Comparison of ENCODE assay signal across 8 cellular contexts in genomic region chr17:17141860-17142552, GRCh38.
DNase-seq lines count a peak whose midpoint lies in the region; ATAC-seq, FAIRE-seq and TF ChIP-seq lines count a peak whose summit lies in the region.

No MANE protein-coding gene starts in this region.

- no peak overlapping the region for H2BK20ac ChIP-seq in H1 (ENCODE audit: low read length)

- POLR2A ChIA-PET in CD8-positive, alpha-beta memory T cell (lab: Charles Lee): no interaction called here
- POLR2A ChIA-PET in activated CD8-positive, alpha-beta T cell treated with anti-CD3 and anti-CD28 coated beads for 36 hours (lab: Charles Lee): interaction anchor here (1.4 kb wide), 1 partner anchor 142 kb away, joined by 3 read pairs; no protein-coding TSS in a partner anchor
- POLR2A ChIA-PET in H1 (lab: Charles Lee; ENCODE audit: partially characterized antibody): interaction anchor here (1.2 to 1.5 kb wide), 2 partner anchors 11 to 37 kb away, joined by 3 to 5 read pairs; no protein-coding TSS in a partner anchor

- H3K27ac Mint-ChIP-seq in CD8-positive, alpha-beta memory T cell: peak overlapping the region in 7 of 8 donors; percentile 13 to 83 (median 74)
- H3K27ac Mint-ChIP-seq in activated CD8-positive, alpha-beta T cell treated with anti-CD3 and anti-CD28 coated beads for 36 hours: peak overlapping the region; percentile 32

- H3K36me3 Mint-ChIP-seq in CD8-positive, alpha-beta memory T cell: peaks cover 4 to 91% (median 13%) of the 10 kb centered on the region in 3 donors
- H3K36me3 Mint-ChIP-seq in activated CD8-positive, alpha-beta T cell treated with anti-CD3 and anti-CD28 coated beads for 36 hours (ENCODE audit: low read depth): peaks cover 10% of the 10 kb centered on the region

- TF ChIP-seq CTCF in activated CD8-positive, alpha-beta T cell treated with anti-CD3 and anti-CD28 coated beads for 36 hours (IDR thresholded peaks at IDR 0.05): peak; percentile 75
- TF ChIP-seq CTCF in H1 (IDR thresholded peaks at IDR 0.05; ENCODE audit: control extremely low read depth in 1 of 3, insufficient read depth in 1 of 3, low read depth in 1 of 3, low read length in 3 of 3) (peak; percentile 80 to 97 (median 95)), transverse colon (IDR thresholded peaks at IDR 0.05) (peak; percentile 58 to 73 (median 63))

- no peaks in the 10 kb centered on the region for H3K9me3 ChIP-seq in CD8-positive, alpha-beta memory T cell (ENCODE audit: low read length)
- H3K9me3 ChIP-seq in Karpas-422 (ENCODE audit: low read length): no peaks in the 10 kb centered on the region
- H3K9me3 ChIP-seq in H1 (ENCODE audit: insufficient read depth in 2 of 2, low read depth in 1 of 2, low read length in 1 of 2): no peaks in the 10 kb centered on the region
- no peaks in the 10 kb centered on the region for H3K9me3 ChIP-seq in transverse colon

- no peak overlapping the region for H3K56ac ChIP-seq in H1 (replicated peaks; ENCODE audit: insufficient read length, low read depth, low read length)

- no peaks in the 10 kb centered on the region for H3K23me2 ChIP-seq in H1 (ENCODE audit: low read depth, low read length)

- H3K18ac ChIP-seq in H1 (ENCODE audit: extremely low read depth, low read length): no peak overlapping the region

- H2BK120ac ChIP-seq in H1 (replicated peaks; ENCODE audit: low read depth, low read length): no peak overlapping the region

- intact Hi-C loops in activated CD8-positive, alpha-beta T cell treated with anti-CD3 and anti-CD28 coated beads for 36 hours (cut with micrococcal nuclease): no loop called here
- intact Hi-C loops in transverse colon (cut with DNase I; ENCODE audit: low total_unique reads): loop anchor here (10.0 kb wide), 1 partner anchor 93 kb away; the partner anchor contains the start of gene FLCN

- no peak overlapping the region for H3K14ac ChIP-seq in H1 (ENCODE audit: insufficient read length)

- H2AK5ac ChIP-seq in H1 (ENCODE audit: low read depth, low read length): no peak overlapping the region

- CTCF ChIA-PET in CD8-positive, alpha-beta memory T cell (lab: Charles Lee): interaction anchor here (0.6 to 2.0 kb wide), 9 partner anchors 9 to 250 kb away, joined by 3 to 10 read pairs (median 3); no protein-coding TSS in a partner anchor
- CTCF ChIA-PET in activated CD8-positive, alpha-beta T cell treated with anti-CD3 and anti-CD28 coated beads for 36 hours (lab: Charles Lee): interaction anchor here (0.7 to 1.8 kb wide), 32 partner anchors 11 to 182 kb away, joined by 3 to 10 read pairs (median 4); no protein-coding TSS in a partner anchor
- CTCF ChIA-PET in H1 (lab: Charles Lee; ENCODE audit: partially characterized antibody): interaction anchor here (0.5 to 8.2 kb wide), 62 partner anchors 8 to 256 kb away, joined by 3 to 117 read pairs (median 5); partner anchors contain the start of gene MPRIP

- H4K8ac ChIP-seq in H1 (ENCODE audit: extremely low read depth, insufficient read depth, low read length): no peak overlapping the region

- peak overlapping the region in 2 of 7 donors; percentile 64 to 74 for H3K4me3 Mint-ChIP-seq in CD8-positive, alpha-beta memory T cell
- no peak overlapping the region for H3K4me3 Mint-ChIP-seq in activated CD8-positive, alpha-beta T cell treated with anti-CD3 and anti-CD28 coated beads for 36 hours

- no peaks in the 10 kb centered on the region; the same call in 1 of the 2 replicates for H3K79me1 ChIP-seq in H1 (ENCODE audit: low read depth, low read length)

- H2BK5ac ChIP-seq in H1 (ENCODE audit: low read depth, low read length): peak overlapping the region; percentile 44; the same call in 1 of the 2 replicates

- H3K9ac ChIP-seq in Karpas-422 (ENCODE audit: low read length) (no peak overlapping the region), H1 (replicated peaks in 1 of 4; ENCODE audit: extremely low read depth in 1 of 4, low read depth in 3 of 4, low read length in 3 of 4) (no peak overlapping the region)

- no peak overlapping the region for H3K4me2 ChIP-seq in Karpas-422 (ENCODE audit: low read depth, low read length, poor library complexity, severe bottlenecking)
- no peak overlapping the region for H3K4me2 ChIP-seq in H1 (ENCODE audit: insufficient read depth in 1 of 2, low read depth in 2 of 2, low read length in 2 of 2)

- no peak overlapping the region for H4K91ac ChIP-seq in H1 (replicated peaks; ENCODE audit: insufficient read length, low read length)

- H3K27me3 Mint-ChIP-seq in CD8-positive, alpha-beta memory T cell: no peaks in the 10 kb centered on the region
- no peaks in the 10 kb centered on the region for H3K27me3 Mint-ChIP-seq in activated CD8-positive, alpha-beta T cell treated with anti-CD3 and anti-CD28 coated beads for 36 hours

- no peak overlapping the region for H3K4me3 ChIP-seq in CD8-positive, alpha-beta memory T cell (ENCODE audit: low read length)
- H3K4me3 ChIP-seq in Karpas-422 (ENCODE audit: low read length) (no peak overlapping the region), H1 (ENCODE audit: extremely low read depth in 1 of 4, insufficient read depth in 2 of 4, low read depth in 3 of 4, low read length in 4 of 4) (no peak overlapping the region), transverse colon (no peak overlapping the region)

- ATAC-seq in activated CD8-positive, alpha-beta T cell treated with anti-CD3 and anti-CD28 coated beads for 36 hours: peak; percentile 69
- no peak for ATAC-seq in HG02885 (IDR thresholded peaks at IDR 0.05; ENCODE audit: poor library complexity, unreplicated experiment)

- no peak overlapping the region for H3K27ac ChIP-seq in CD8-positive, alpha-beta memory T cell (ENCODE audit: low read depth, low read length)
- H3K27ac ChIP-seq in Karpas-422 (ENCODE audit: low read length) (no peak overlapping the region), H1 (ENCODE audit: low read depth, low read length) (no peak overlapping the region), transverse colon (no peak overlapping the region)

- TF ChIP-seq EP300 in H1 (IDR thresholded peaks at IDR 0.05; ENCODE audit: borderline replicate concordance in 1 of 2, low read depth in 2 of 2, low read length in 2 of 2) (no peak), transverse colon (IDR thresholded peaks at IDR 0.05; ENCODE audit: low read depth) (no peak)

- no peaks in the 10 kb centered on the region for H3K27me3 ChIP-seq in CD8-positive, alpha-beta memory T cell (ENCODE audit: insufficient read depth, low read length, poor library complexity, severe bottlenecking)
- H3K27me3 ChIP-seq in Karpas-422 (ENCODE audit: low read length) (no peaks in the 10 kb centered on the region), H1 (replicated peaks in 1 of 4; ENCODE audit: control insufficient read depth in 3 of 4, extremely low read depth in 1 of 4, insufficient read depth in 3 of 4, low read length in 3 of 4) (no peaks in the 10 kb centered on the region), transverse colon (no peaks in the 10 kb centered on the region)

- H4K20me1 ChIP-seq in Karpas-422 (ENCODE audit: insufficient read depth, low read depth, low read length): no peaks in the 10 kb centered on the region
- peaks cover 0 to 8% of the 10 kb centered on the region in 2 experiments for H4K20me1 ChIP-seq in H1 (replicated peaks in 1 of 2; ENCODE audit: control insufficient read depth in 1 of 2, insufficient read depth in 2 of 2, low read length in 2 of 2)

- H2BK15ac ChIP-seq in H1 (ENCODE audit: low read length): no peak overlapping the region

- H2AFZ ChIP-seq in Karpas-422 (ENCODE audit: low read length) (no peak overlapping the region), H1 (ENCODE audit: low read length) (no peak overlapping the region)

- H3K4me1 Mint-ChIP-seq in CD8-positive, alpha-beta memory T cell: peaks cover 10 to 16% (median 14%) of the 10 kb centered on the region in 3 donors
- H3K4me1 Mint-ChIP-seq in activated CD8-positive, alpha-beta T cell treated with anti-CD3 and anti-CD28 coated beads for 36 hours (ENCODE audit: low read depth): peaks cover 10% of the 10 kb centered on the region

- no peak overlapping the region for H3K23ac ChIP-seq in H1 (ENCODE audit: insufficient read length)

- peak; percentile 75 to 80 for TF ChIP-seq RAD21 in H1 (IDR thresholded peaks at IDR 0.05 in 1 of 2, conservative IDR thresholded peaks at IDR 0.05 in 1 of 2; ENCODE audit: low read depth in 2 of 2, low read length in 2 of 2)

- H3K9me3 Mint-ChIP-seq in CD8-positive, alpha-beta memory T cell: no peaks in the 10 kb centered on the region
- no peaks in the 10 kb centered on the region for H3K9me3 Mint-ChIP-seq in activated CD8-positive, alpha-beta T cell treated with anti-CD3 and anti-CD28 coated beads for 36 hours

- DNase-seq in CD8-positive, alpha-beta memory T cell: peak in 4 of 5 donors; percentile 25 to 57 (median 35)
- DNase-seq in Karpas-422 (peak; percentile 84), H1 (ENCODE audit: low read depth in 1 of 2, low spot score in 2 of 2) (peak in 1 of 2 experiments; percentile 83), midbrain (lab: John Stamatoyannopoulos, UW) (peak; percentile 79), transverse colon (no peak), ureter (ENCODE audit: low spot score) (no peak)
- DNase-seq in activated CD8-positive, alpha-beta T cell treated with anti-CD3 and anti-CD28 coated beads for 36 hours: peak; percentile 56

- 61% methylated on average over 23 of the region's 23 CpGs; no CpG with 5 or more reads in 1 of the 2 experiments for WGBS in H1 (ENCODE audit: extremely low coverage in 1 of 2, insufficient coverage in 1 of 2, insufficient read length in 1 of 2, insufficient replicate concordance in 2 of 2, low coverage in 1 of 2, low lambda C conversion rate in 2 of 2, missing lambda C conversion rate in 1 of 2), 2 experiments
- WGBS in transverse colon (ENCODE audit: low coverage in 1 of 2), 2 donors: 58 to 74% methylated on average over 2 to 20 of the region's 23 CpGs

- no peaks in the 10 kb centered on the region for H3K4me1 ChIP-seq in CD8-positive, alpha-beta memory T cell (ENCODE audit: insufficient read depth, low read length)
- peaks cover 18% of the 10 kb centered on the region for H3K4me1 ChIP-seq in Karpas-422 (ENCODE audit: low read length)
- H3K4me1 ChIP-seq in H1 (replicated peaks in 1 of 4; ENCODE audit: control insufficient read depth in 3 of 4, insufficient read depth in 4 of 4, low read length in 3 of 4): peaks cover 0 to 17% (median 3%) of the 10 kb centered on the region in 4 experiments; a peak in 5 of 7 replicates
- peaks cover 0 to 3% (median 0%) of the 10 kb centered on the region in 4 donors for H3K4me1 ChIP-seq in transverse colon

- H3K9me2 ChIP-seq in Karpas-422 (replicated peaks; ENCODE audit: insufficient read depth, low read length): no peaks in the 10 kb centered on the region

- FAIRE-seq in H1 (lab: Jason Lieb, UNC): peak; percentile 73

- no peak overlapping the region for H4K5ac ChIP-seq in H1 (ENCODE audit: insufficient read length, low read depth, low read length)

- no peak overlapping the region for H3K4ac ChIP-seq in H1 (replicated peaks; ENCODE audit: insufficient read length, low read depth, low read length)

- TF ChIP-seq POLR2A in H1 (IDR thresholded peaks at IDR 0.05; ENCODE audit: control extremely low read depth in 1 of 2, low read depth in 2 of 2, low read length in 2 of 2) (no peak), transverse colon (IDR thresholded peaks at IDR 0.05) (no peak)

- in situ Hi-C loops in transverse colon (cut with MboI; ENCODE audit: low pct_ligation_motif_present in 1 of 4, low pct_unique_long_range_greater_than_20kb in 1 of 4, low sequenced_read_pairs in 3 of 4): loop anchor here in 1 of 4 donors (25.0 kb wide), 1 partner anchor 130 kb away; no protein-coding TSS in a partner anchor

- H3K79me2 ChIP-seq in Karpas-422 (ENCODE audit: low read length) (no peaks in the 10 kb centered on the region), H1 (ENCODE audit: control insufficient read depth in 1 of 2, insufficient read depth in 2 of 2, low read length in 2 of 2) (no peaks in the 10 kb centered on the region)

- no peak overlapping the region for H2BK12ac ChIP-seq in H1 (ENCODE audit: low read depth, low read length)

- peaks cover 16% of the 10 kb centered on the region for H3K36me3 ChIP-seq in CD8-positive, alpha-beta memory T cell (ENCODE audit: insufficient read depth, low read length)
- no peaks in the 10 kb centered on the region for H3K36me3 ChIP-seq in Karpas-422 (ENCODE audit: insufficient read depth, low read length)
- peaks cover 7 to 17% (median 16%) of the 10 kb centered on the region in 4 experiments; a peak in 6 of 8 replicates for H3K36me3 ChIP-seq in H1 (ENCODE audit: control insufficient read depth in 2 of 4, insufficient read depth in 4 of 4, low read length in 3 of 4)
- peaks cover 0 to 51% (median 27%) of the 10 kb centered on the region in 4 donors for H3K36me3 ChIP-seq in transverse colon

Comparison
In these comparisons a context has a peak if more than half of its experiments do, and no peak if none do; other contexts are left out.
1. DNase-seq: peak in CD8-positive, alpha-beta memory T cell (4 of 5), Karpas-422 (single experiment), activated CD8-positive, alpha-beta T cell treated with anti-CD3 and anti-CD28 coated beads for 36 hours (single experiment) and midbrain (single experiment); none in transverse colon (single experiment) and ureter (single experiment).
2. Peak in every context shown above with its lines, with median percentiles within 50 percentile points of each other: CTCF ChIP-seq.